In genomic region chr5:138565100-138565821, GRCh38 we compare ENCODE assay signal across 16 cellular contexts. TPM values are rescaled to one million over a fixed set of nuclear protein-coding genes. Genes with fewer than 3 reads are reported as not detected.
DNase-seq lines count a peak whose midpoint lies in the region; ATAC-seq and TF ChIP-seq lines count a peak whose summit lies in the region.
"Had no signal": no experiment of that assay in that cellular context is flagged by ENCODE, and none has a peak within 500 bp of the region (broad histone marks: within the 10 kb centered on the region; RNA-seq: fewer than 3 reads in every experiment).

No MANE protein-coding gene starts in this region.

- H3K36me3 Mint-ChIP-seq in activated CD4-positive, alpha-beta T cell treated with anti-CD3 and anti-CD28 coated beads for 36 hours (ENCODE audit: low read depth), result peaks cover 85% of the 10 kb centered on the region
- H3K36me3 Mint-ChIP-seq in activated T-helper 2 cell treated with anti-CD3 and anti-CD28 coated beads, Interferon-gamma antibody, Interleukin-2, Interleukin-4, amounts not matched to agents 10 μg/mL and 5 μg/mL and 100 μg/mL, durations not matched to agents 14 hours and 24 hours and 36 hours (ENCODE audit: low read depth), result peaks cover 88% of the 10 kb centered on the region
- H3K36me3 Mint-ChIP-seq in naive thymus-derived CD8-positive, alpha-beta T cell, result peaks cover 20 to 93% (median 21%) of the 10 kb centered on the region in 3 donors

- H3K4me3 ChIP-seq in gastroesophageal sphincter, result no peak overlapping the region

- H3K9me3 ChIP-seq in gastroesophageal sphincter, result no peaks in the 10 kb centered on the region

- H3K4me1 ChIP-seq in gastroesophageal sphincter, result peaks cover 0 to 26% (median 0%) of the 10 kb centered on the region in 3 donors

- intact Hi-C loops in activated CD4-positive, alpha-beta T cell treated with anti-CD3 and anti-CD28 coated beads for 36 hours (cut with DNase I, micrococcal nuclease), result no loop called here
- intact Hi-C loops in activated T-helper 2 cell treated with anti-CD3 and anti-CD28 coated beads, Interferon-gamma antibody, Interleukin-2, Interleukin-4, amounts not matched to agents 10 μg/mL and 5 μg/mL and 100 μg/mL, durations not matched to agents 14 hours and 24 hours and 36 hours (cut with micrococcal nuclease), result no loop called here

- DNase-seq in activated CD4-positive, alpha-beta T cell treated with anti-CD3 and anti-CD28 coated beads for 36 hours, result no peak
- no peak for DNase-seq in activated CD4-positive, alpha-beta T cell treated with anti-CD3 and anti-CD28 coated beads for 4 hours
- no peak for DNase-seq in activated T-helper 2 cell treated with anti-CD3 and anti-CD28 coated beads, Interferon-gamma antibody, Interleukin-2, Interleukin-4, amounts not matched to agents 10 μg/mL and 5 μg/mL and 100 μg/mL, durations not matched to agents 14 hours and 24 hours and 36 hours (ENCODE audit: low spot score)
- peak in 4 of 10 donors; percentile 33 to 70 (median 66) for DNase-seq in naive thymus-derived CD8-positive, alpha-beta T cell
- no peak for DNase-seq in GF-D8 (lab: John Stamatoyannopoulos, UW)
- DNase-seq: activated effector memory CD4-positive, alpha-beta T cell treated with Interleukin-2 at 50 U/mL for 16 hours; foreskin fibroblast; NCI-H1694; NCI-H510A treated with DMSO at 0.1 percent for 48 hours; stimulated activated CD4-positive, alpha-beta T cell treated with anti-CD3 and anti-CD28 coated beads, Interleukin-1b, Interleukin-23, amount 100 ng/mL, for 48 hours had no signal

- no peak for TF ChIP-seq POLR2A in gastroesophageal sphincter (IDR thresholded peaks at IDR 0.05)

- no peaks in the 10 kb centered on the region for H3K27me3 Mint-ChIP-seq in activated CD4-positive, alpha-beta T cell treated with anti-CD3 and anti-CD28 coated beads for 36 hours
- H3K27me3 Mint-ChIP-seq in activated T-helper 2 cell treated with anti-CD3 and anti-CD28 coated beads, Interferon-gamma antibody, Interleukin-2, Interleukin-4, amounts not matched to agents 10 μg/mL and 5 μg/mL and 100 μg/mL, durations not matched to agents 14 hours and 24 hours and 36 hours (ENCODE audit: low read depth), result no peaks in the 10 kb centered on the region
- no peaks in the 10 kb centered on the region for H3K27me3 Mint-ChIP-seq in naive thymus-derived CD8-positive, alpha-beta T cell

- H3K4me1 Mint-ChIP-seq in activated CD4-positive, alpha-beta T cell treated with anti-CD3 and anti-CD28 coated beads for 36 hours, result peaks cover 61% of the 10 kb centered on the region
- H3K4me1 Mint-ChIP-seq in activated T-helper 2 cell treated with anti-CD3 and anti-CD28 coated beads, Interferon-gamma antibody, Interleukin-2, Interleukin-4, amounts not matched to agents 10 μg/mL and 5 μg/mL and 100 μg/mL, durations not matched to agents 14 hours and 24 hours and 36 hours (ENCODE audit: low read depth), result peaks cover 39% of the 10 kb centered on the region
- peaks cover 17 to 60% (median 52%) of the 10 kb centered on the region in 4 donors for H3K4me1 Mint-ChIP-seq in naive thymus-derived CD8-positive, alpha-beta T cell
- H3K4me1 Mint-ChIP-seq: CD14-positive monocyte, WTC11 had no signal

- peak overlapping the region; percentile 67 for H3K27ac Mint-ChIP-seq in activated CD4-positive, alpha-beta T cell treated with anti-CD3 and anti-CD28 coated beads for 36 hours
- peak overlapping the region; percentile 61 for H3K27ac Mint-ChIP-seq in activated T-helper 2 cell treated with anti-CD3 and anti-CD28 coated beads, Interferon-gamma antibody, Interleukin-2, Interleukin-4, amounts not matched to agents 10 μg/mL and 5 μg/mL and 100 μg/mL, durations not matched to agents 14 hours and 24 hours and 36 hours
- peak overlapping the region; percentile 50 to 98 (median 90) for H3K27ac Mint-ChIP-seq in naive thymus-derived CD8-positive, alpha-beta T cell
- H3K27ac Mint-ChIP-seq: WTC11 had no signal

- H3K27me3 ChIP-seq in gastroesophageal sphincter, result no peaks in the 10 kb centered on the region

- POLR2A ChIA-PET in activated CD4-positive, alpha-beta T cell treated with anti-CD3 and anti-CD28 coated beads for 36 hours (lab: Charles Lee), result interaction anchor here (0.7 to 1.9 kb wide), 3 partner anchors 10 to 100 kb away, joined by 3 to 12 read pairs (median 3); partner anchors contain the start of genes EGR1 and HSPA9
- POLR2A ChIA-PET in naive thymus-derived CD8-positive, alpha-beta T cell (lab: Charles Lee), result interaction anchor here (1.4 to 1.8 kb wide), 2 partner anchors 10 to 22 kb away, joined by 10 to 16 read pairs; partner anchors contain the start of genes ETF1 and HSPA9

- TF ChIP-seq CTCF in gastroesophageal sphincter (IDR thresholded peaks at IDR 0.05), result no peak

- CTCF ChIA-PET in activated CD4-positive, alpha-beta T cell treated with anti-CD3 and anti-CD28 coated beads for 36 hours (lab: Charles Lee), result interaction anchor here (1.0 to 2.1 kb wide), 4 partner anchors 10 to 21 kb away, joined by 3 to 16 read pairs (median 8); partner anchors contain the start of gene HSPA9

- ATAC-seq in activated CD4-positive, alpha-beta T cell treated with anti-CD3 and anti-CD28 coated beads for 36 hours, result peak; percentile 66
- ATAC-seq in HG02885 (IDR thresholded peaks at IDR 0.05; ENCODE audit: poor library complexity, unreplicated experiment), result peak; percentile 48
- ATAC-seq in naive thymus-derived CD8-positive, alpha-beta T cell, result peak; percentile 74 to 89
- ATAC-seq in GM18511 (IDR thresholded peaks at IDR 0.05; ENCODE audit: unreplicated experiment), result no peak
- no peak for ATAC-seq in gastroesophageal sphincter
- ATAC-seq: Panc1, WTC11 had no signal

- H3K36me3 ChIP-seq in gastroesophageal sphincter, result peaks cover 23 to 100% of the 10 kb centered on the region in 2 donors

- no peak for TF ChIP-seq EP300 in gastroesophageal sphincter (IDR thresholded peaks at IDR 0.05)

- 76 to 85% methylated on average over 6 to 7 of the region's 7 CpGs for WGBS in gastroesophageal sphincter (ENCODE audit: low coverage in 1 of 2), 2 donors

- H3K4me3 Mint-ChIP-seq in activated CD4-positive, alpha-beta T cell treated with anti-CD3 and anti-CD28 coated beads for 36 hours, result no peak overlapping the region
- H3K4me3 Mint-ChIP-seq in activated T-helper 2 cell treated with anti-CD3 and anti-CD28 coated beads, Interferon-gamma antibody, Interleukin-2, Interleukin-4, amounts not matched to agents 10 μg/mL and 5 μg/mL and 100 μg/mL, durations not matched to agents 14 hours and 24 hours and 36 hours (ENCODE audit: low read depth), result no peak overlapping the region
- H3K4me3 Mint-ChIP-seq in naive thymus-derived CD8-positive, alpha-beta T cell, result peak overlapping the region in 9 of 10 donors; percentile 8 to 82 (median 64)
- H3K4me3 Mint-ChIP-seq: CD14-positive monocyte, WTC11 had no signal

- H3K27ac ChIP-seq in gastroesophageal sphincter, result no peak overlapping the region

- no peaks in the 10 kb centered on the region for H3K9me3 Mint-ChIP-seq in activated CD4-positive, alpha-beta T cell treated with anti-CD3 and anti-CD28 coated beads for 36 hours (ENCODE audit: low read depth)
- H3K9me3 Mint-ChIP-seq in activated T-helper 2 cell treated with anti-CD3 and anti-CD28 coated beads, Interferon-gamma antibody, Interleukin-2, Interleukin-4, amounts not matched to agents 10 μg/mL and 5 μg/mL and 100 μg/mL, durations not matched to agents 14 hours and 24 hours and 36 hours, result no peaks in the 10 kb centered on the region
- H3K9me3 Mint-ChIP-seq in naive thymus-derived CD8-positive, alpha-beta T cell, result no peaks in the 10 kb centered on the region
- H3K9me3 Mint-ChIP-seq: CD14-positive monocyte, WTC11 had no signal

RNA-seq across cellular contexts. Expression of gene HSPA9, which starts 9.9 kb away (rescaled TPM):
- total RNA-seq in activated CD4-positive, alpha-beta T cell treated with anti-CD3 and anti-CD28 coated beads for 36 hours, result 100 to 1,000 TPM; 431 to 466 TPM
- 333 and 340 TPM in 2 replicates for total RNA-seq in activated T-helper 2 cell treated with anti-CD3 and anti-CD28 coated beads, Interferon-gamma antibody, Interleukin-2, Interleukin-4, amounts not matched to agents 10 μg/mL and 5 μg/mL and 100 μg/mL, durations not matched to agents 14 hours and 24 hours and 36 hours
- 100 to 1,000 TPM; 184 to 195 TPM for total RNA-seq in naive thymus-derived CD8-positive, alpha-beta T cell
- polyA plus RNA-seq in naive thymus-derived CD8-positive, alpha-beta T cell, result 100 to 1,000 TPM; 130 to 164 (median 140) TPM
- 100 to 1,000 TPM; 201 to 367 (median 267) TPM for total RNA-seq in gastroesophageal sphincter

RNA-seq across cellular contexts. Expression of gene ETF1, which starts 22.2 kb away (rescaled TPM):
- total RNA-seq in activated CD4-positive, alpha-beta T cell treated with anti-CD3 and anti-CD28 coated beads for 36 hours, result 100 to 1,000 TPM; 140 to 156 TPM
- total RNA-seq in activated T-helper 2 cell treated with anti-CD3 and anti-CD28 coated beads, Interferon-gamma antibody, Interleukin-2, Interleukin-4, amounts not matched to agents 10 μg/mL and 5 μg/mL and 100 μg/mL, durations not matched to agents 14 hours and 24 hours and 36 hours, result 169 and 170 TPM in 2 replicates
- total RNA-seq in naive thymus-derived CD8-positive, alpha-beta T cell, result 10 to 100 TPM; 43.4 to 49.0 TPM
- 10 to 100 TPM; 21.5 to 27.5 (median 24.1) TPM for polyA plus RNA-seq in naive thymus-derived CD8-positive, alpha-beta T cell
- total RNA-seq in gastroesophageal sphincter, result 100 to 1,000 TPM; 108 to 163 (median 127) TPM

Comparison
In these comparisons a context has a peak if more than half of its experiments do, and no peak if none do; other contexts are left out.
1. ATAC-seq: peak in activated CD4-positive, alpha-beta T cell treated with anti-CD3 and anti-CD28 coated beads for 36 hours (single experiment), HG02885 (single experiment) and naive thymus-derived CD8-positive, alpha-beta T cell (2 of 2); none in GM18511 (single experiment) and gastroesophageal sphincter (single experiment).
2. H3K4me3 Mint-ChIP-seq: peak in naive thymus-derived CD8-positive, alpha-beta T cell (9 of 10); none in activated CD4-positive, alpha-beta T cell treated with anti-CD3 and anti-CD28 coated beads for 36 hours (single experiment) and activated T-helper 2 cell treated with anti-CD3 and anti-CD28 coated beads, Interferon-gamma antibody, Interleukin-2, Interleukin-4, amounts not matched to agents 10 μg/mL and 5 μg/mL and 100 μg/mL, durations not matched to agents 14 hours and 24 hours and 36 hours (single experiment).
3. Peak in every context shown above with its lines, with median percentiles within 50 percentile points of each other: H3K27ac Mint-ChIP-seq.